ENCODE assay signal across 11 cellular contexts in the genomic region with DNA sequence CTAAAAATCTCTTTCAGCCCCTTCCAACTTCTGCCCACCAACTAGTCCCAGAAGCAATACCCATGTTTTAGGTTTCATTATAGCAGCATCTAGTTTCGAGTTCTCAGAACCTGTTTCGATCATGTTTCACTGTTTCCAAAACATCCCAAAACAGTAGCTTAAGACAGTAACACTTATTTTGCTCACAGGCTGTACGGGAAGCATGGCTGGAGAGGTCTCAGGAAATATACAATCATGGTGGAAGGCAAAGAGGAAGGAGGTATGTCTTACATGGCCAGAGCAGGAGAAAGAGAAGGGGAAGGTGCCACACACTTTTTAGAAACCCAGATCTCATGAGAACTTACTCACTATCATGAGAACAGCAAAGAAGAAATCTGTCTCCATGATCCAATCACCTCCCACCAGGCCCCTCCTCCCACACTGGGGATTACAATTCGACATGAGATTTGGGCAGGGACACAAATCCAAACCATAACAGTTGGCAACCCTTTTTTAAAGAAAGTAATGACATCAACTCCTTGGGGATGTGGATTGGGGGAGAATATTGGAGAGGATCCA.
A peak's percentile ranks its signal among the peaks of the same experiment; 100 is the strongest.
DNase-seq lines count a peak whose midpoint lies in the region; ATAC-seq and TF ChIP-seq lines count a peak whose summit lies in the region.
"Had no signal": no experiment of that assay in that cellular context is flagged by ENCODE, and none has a peak within 500 bp of the region (broad histone marks: within the 10 kb centered on the region; RNA-seq: fewer than 3 reads in every experiment).

No MANE protein-coding gene starts in this region.

- no peak for TF ChIP-seq CTCF in gastrocnemius medialis (IDR thresholded peaks at IDR 0.05 in 4 of 5, conservative IDR thresholded peaks at IDR 0.05 in 1 of 5)

- intact Hi-C loops in gastrocnemius medialis (cut with DNase I; ENCODE audit: low total_unique reads) = loop anchor here (10.0 kb wide), 1 partner anchor 122 kb away; no protein-coding TSS in a partner anchor

- in situ Hi-C loops in gastrocnemius medialis (cut with MboI; ENCODE audit: low sequenced_read_pairs in 4 of 4) = no loop called here

- peaks cover 41% of the 10 kb centered on the region for H3K4me1 Mint-ChIP-seq in activated naive CD8-positive, alpha-beta T cell treated with anti-CD3 and anti-CD28 coated beads for 36 hours

- no peaks in the 10 kb centered on the region for H3K4me1 ChIP-seq in gastrocnemius medialis
- H3K4me1 ChIP-seq: colonic mucosa, gastroesophageal sphincter had no signal

- H3K27me3 ChIP-seq in gastrocnemius medialis = no peaks in the 10 kb centered on the region
- H3K27me3 ChIP-seq: colonic mucosa, gastroesophageal sphincter had no signal

- no peaks in the 10 kb centered on the region for H3K36me3 ChIP-seq in gastrocnemius medialis
- H3K36me3 ChIP-seq: colonic mucosa, gastroesophageal sphincter had no signal

- H3K36me3 Mint-ChIP-seq in activated naive CD8-positive, alpha-beta T cell treated with anti-CD3 and anti-CD28 coated beads for 36 hours = peaks cover 12% of the 10 kb centered on the region

- peaks cover 14% of the 10 kb centered on the region for H3K9me3 Mint-ChIP-seq in activated naive CD8-positive, alpha-beta T cell treated with anti-CD3 and anti-CD28 coated beads for 36 hours

- peak; percentile 74 for ATAC-seq in GM18858 (IDR thresholded peaks at IDR 0.05; ENCODE audit: unreplicated experiment)
- peak; percentile 73 for ATAC-seq in GM21390 (IDR thresholded peaks at IDR 0.05; ENCODE audit: unreplicated experiment)
- ATAC-seq in HG03108 (IDR thresholded peaks at IDR 0.05; ENCODE audit: unreplicated experiment) = peak; percentile 64
- ATAC-seq in gastrocnemius medialis = no peak
- ATAC-seq: gastroesophageal sphincter had no signal

- peak overlapping the region; percentile 83 for H3K27ac Mint-ChIP-seq in activated naive CD8-positive, alpha-beta T cell treated with anti-CD3 and anti-CD28 coated beads for 36 hours
- H3K27ac Mint-ChIP-seq: activated T-helper 1 cell treated with anti-CD3 and anti-CD28 coated beads, Interleukin-12 subunit alpha, Interleukin-12 subunit beta, Interleukin-2, Interleukin-4 antibody, amounts not matched to agents 30 ng/mL and 10 ng/mL and 1 ng/mL, durations not matched to agents 14 hours and 24 hours and 36 hours had no signal

- no peaks in the 10 kb centered on the region for H3K27me3 Mint-ChIP-seq in activated naive CD8-positive, alpha-beta T cell treated with anti-CD3 and anti-CD28 coated beads for 36 hours

- H3K4me3 ChIP-seq in gastrocnemius medialis = no peak overlapping the region
- H3K4me3 ChIP-seq: colonic mucosa, gastroesophageal sphincter had no signal

- DNase-seq in activated naive CD8-positive, alpha-beta T cell treated with anti-CD3 and anti-CD28 coated beads for 36 hours = no peak
- no peak for DNase-seq in mesenteric fat pad (ENCODE audit: low spot score)
- no peak for DNase-seq in GOT3 (lab: John Stamatoyannopoulos, UW)
- DNase-seq in gastrocnemius medialis = no peak
- DNase-seq: colonic mucosa, NCI-H2107 had no signal

- H3K9me3 ChIP-seq in gastrocnemius medialis = no peaks in the 10 kb centered on the region
- H3K9me3 ChIP-seq: colonic mucosa, gastroesophageal sphincter had no signal

- peak overlapping the region; percentile 12 for H3K4me3 Mint-ChIP-seq in activated naive CD8-positive, alpha-beta T cell treated with anti-CD3 and anti-CD28 coated beads for 36 hours
- H3K4me3 Mint-ChIP-seq: activated T-helper 1 cell treated with anti-CD3 and anti-CD28 coated beads, Interleukin-12 subunit alpha, Interleukin-12 subunit beta, Interleukin-2, Interleukin-4 antibody, amounts not matched to agents 30 ng/mL and 10 ng/mL and 1 ng/mL, durations not matched to agents 14 hours and 24 hours and 36 hours had no signal

- H3K27ac ChIP-seq in gastrocnemius medialis = no peak overlapping the region
- H3K27ac ChIP-seq: colonic mucosa, gastroesophageal sphincter had no signal

- TF ChIP-seq POLR2A in gastrocnemius medialis (IDR thresholded peaks at IDR 0.05) = no peak

Comparison
In these comparisons a context has a peak if more than half of its experiments do, and no peak if none do; other contexts are left out.
1. ATAC-seq: peak in GM18858 (single experiment), GM21390 (single experiment) and HG03108 (single experiment); none in gastrocnemius medialis (0 of 2).